ENCODE assay signal across 34 cellular contexts in genomic region chr1:14687147-14687546, GRCh38.
"Had no signal": no experiment of that assay in that cellular context is flagged by ENCODE, and none has a peak within 500 bp of the region (broad histone marks: within the 10 kb centered on the region; RNA-seq: fewer than 3 reads in every experiment).

No MANE protein-coding gene starts in this region.

- H3K4me1 Mint-ChIP-seq: activated B cell treated with CpG ODN at 0.5 μM for 24 hours; activated CD4-positive, alpha-beta memory T cell treated with anti-CD3 and anti-CD28 coated beads, Interleukin-2, amount 10 ng/mL, durations not matched to agents 7 days and 5 days; activated CD4-positive, alpha-beta T cell treated with anti-CD3 and anti-CD28 coated beads, Interleukin-2, amount 10 ng/mL, durations not matched to agents 7 days and 5 days; activated CD8-positive, alpha-beta memory T cell treated with anti-CD3 and anti-CD28 coated beads, Interleukin-2, amount 10 ng/mL, durations not matched to agents 7 days and 5 days; activated naive CD8-positive, alpha-beta T cell treated with anti-CD3 and anti-CD28 coated beads, Interleukin-2, amount 10 ng/mL, durations not matched to agents 7 days and 5 days; activated naive CD8-positive, alpha-beta T cell treated with anti-CD3 and anti-CD28 coated beads, Interleukin-2, amount 50 U/mL, for 24 hours; central memory CD8-positive, alpha-beta T cell had no signal

- H3K4me1 ChIP-seq: ascending aorta had no signal

- H3K27me3 Mint-ChIP-seq: activated B cell treated with CpG ODN at 0.5 μM for 24 hours; activated CD4-positive, alpha-beta memory T cell treated with anti-CD3 and anti-CD28 coated beads, Interleukin-2, amount 10 ng/mL, durations not matched to agents 7 days and 5 days; activated CD4-positive, alpha-beta T cell treated with anti-CD3 and anti-CD28 coated beads, Interleukin-2, amount 10 ng/mL, durations not matched to agents 7 days and 5 days; activated CD8-positive, alpha-beta memory T cell treated with anti-CD3 and anti-CD28 coated beads, Interleukin-2, amount 10 ng/mL, durations not matched to agents 7 days and 5 days; activated naive CD8-positive, alpha-beta T cell; activated naive CD8-positive, alpha-beta T cell treated with anti-CD3 and anti-CD28 coated beads, Interleukin-2, amount 50 U/mL, for 24 hours had no signal

- DNase-seq: activated B cell treated with CpG ODN at 0.5 μM for 24 hours; activated CD4-positive, alpha-beta memory T cell treated with anti-CD3 and anti-CD28 coated beads, Interleukin-2, amount 10 ng/mL, durations not matched to agents 7 days and 5 days; activated CD4-positive, alpha-beta T cell treated with anti-CD3 and anti-CD28 coated beads for 48 hours; activated CD4-positive, alpha-beta T cell treated with anti-CD3 and anti-CD28 coated beads, Interleukin-2, amount 10 ng/mL, durations not matched to agents 7 days and 5 days; activated CD4-positive, alpha-beta T cell treated with anti-CD3 and anti-CD28 coated beads, Interleukin-2, amount 50 U/mL, for 48 hours; activated CD4-positive, CD25-positive, alpha-beta regulatory T cell treated with anti-CD3 and anti-CD28 coated beads, Interleukin-2, amount 50 U/mL, for 72 hours; activated CD8-positive, alpha-beta memory T cell treated with anti-CD3 and anti-CD28 coated beads for 24 hours; activated CD8-positive, alpha-beta memory T cell treated with anti-CD3 and anti-CD28 coated beads, Interleukin-2, amount 10 ng/mL, durations not matched to agents 7 days and 5 days; activated CD8-positive, alpha-beta memory T cell treated with anti-CD3 and anti-CD28 coated beads, Interleukin-2, amount 50 U/mL, for 48 hours; activated CD8-positive, alpha-beta T cell treated with anti-CD3 and anti-CD28 coated beads, Interleukin-2, amount 10 ng/mL, durations not matched to agents 7 days and 5 days; activated effector memory CD4-positive, alpha-beta T cell treated with Interleukin-2 at 50 U/mL for 16 hours; activated gamma-delta T cell; activated naive CD4-positive, alpha-beta T cell treated with anti-CD3 and anti-CD28 coated beads, Interleukin-2, amount 50 U/mL, for 16 hours; activated naive CD4-positive, alpha-beta T cell treated with Interleukin-2 at 50 U/mL for 16 hours; activated naive CD8-positive, alpha-beta T cell treated with anti-CD3 and anti-CD28 coated beads, Interleukin-2, amount 10 ng/mL, durations not matched to agents 7 days and 5 days; activated naive CD8-positive, alpha-beta T cell treated with anti-CD3 and anti-CD28 coated beads, Interleukin-2, amount 50 U/mL, for 24 hours; activated T-cell treated with anti-CD3 and anti-CD28 coated beads, Interleukin-2, amount 50 U/mL, for 24 hours; activated T-cell treated with anti-CD3 and anti-CD28 coated beads, Interleukin-2, amount 50 U/mL, for 48 hours; amygdala; anterior cingulate cortex; caudate nucleus; SW 1271; T-helper 1 cell; T-helper 2 cell; T-helper 9 cell had no signal

- H3K36me3 Mint-ChIP-seq: activated CD8-positive, alpha-beta memory T cell treated with anti-CD3 and anti-CD28 coated beads, Interleukin-2, amount 10 ng/mL, durations not matched to agents 7 days and 5 days; activated naive CD8-positive, alpha-beta T cell; activated naive CD8-positive, alpha-beta T cell treated with anti-CD3 and anti-CD28 coated beads, Interleukin-2, amount 10 ng/mL, durations not matched to agents 7 days and 5 days had no signal

- H3K9me3 ChIP-seq: ascending aorta had no signal

- H3K4me3 ChIP-seq: ascending aorta, cardiac muscle cell had no signal

- H3K27me3 ChIP-seq: ascending aorta, cardiac muscle cell had no signal

- ATAC-seq: activated CD8-positive, alpha-beta memory T cell treated with anti-CD3 and anti-CD28 coated beads, Interleukin-2, amount 10 ng/mL, durations not matched to agents 7 days and 5 days; activated CD8-positive, alpha-beta T cell treated with anti-CD3 and anti-CD28 coated beads, Interleukin-2, amount 10 ng/mL, durations not matched to agents 7 days and 5 days; activated naive CD8-positive, alpha-beta T cell treated with anti-CD3 and anti-CD28 coated beads, Interleukin-2, amount 50 U/mL, for 24 hours had no signal

- H3K27ac Mint-ChIP-seq: activated B cell treated with CpG ODN at 0.5 μM for 24 hours; activated CD4-positive, alpha-beta memory T cell treated with anti-CD3 and anti-CD28 coated beads, Interleukin-2, amount 10 ng/mL, durations not matched to agents 7 days and 5 days; activated CD4-positive, alpha-beta T cell treated with anti-CD3 and anti-CD28 coated beads, Interleukin-2, amount 10 ng/mL, durations not matched to agents 7 days and 5 days; activated CD8-positive, alpha-beta memory T cell treated with anti-CD3 and anti-CD28 coated beads, Interleukin-2, amount 10 ng/mL, durations not matched to agents 7 days and 5 days; activated CD8-positive, alpha-beta T cell treated with anti-CD3 and anti-CD28 coated beads, Interleukin-2, amount 10 ng/mL, durations not matched to agents 7 days and 5 days; activated naive CD8-positive, alpha-beta T cell; activated naive CD8-positive, alpha-beta T cell treated with anti-CD3 and anti-CD28 coated beads, Interleukin-2, amount 10 ng/mL, durations not matched to agents 7 days and 5 days; activated naive CD8-positive, alpha-beta T cell treated with anti-CD3 and anti-CD28 coated beads, Interleukin-2, amount 50 U/mL, for 24 hours; activated T-cell treated with anti-CD3 and anti-CD28 coated beads, Interleukin-2, amount 50 U/mL, for 24 hours; activated T-helper 2 cell treated with anti-CD3 and anti-CD28 coated beads, Interferon-gamma antibody, Interleukin-2, Interleukin-4, amounts not matched to agents 10 μg/mL and 5 μg/mL and 100 μg/mL, durations not matched to agents 14 hours and 24 hours and 36 hours; T-helper 1 cell treated with Interleukin-12 subunit alpha and Interleukin-12 subunit beta and Interleukin-4 antibody, amounts not matched to agents 30 μg/mL and 1 μg/mL, for 36 hours; T-helper 2 cell treated with Interferon-gamma antibody and Interleukin-4, amounts not matched to agents 5 μg/mL and 100 μg/mL, for 36 hours had no signal

- H3K27ac ChIP-seq: ascending aorta, cardiac muscle cell, VCaP had no signal

- H3K9me3 Mint-ChIP-seq: activated B cell treated with CpG ODN at 0.5 μM for 24 hours; activated naive CD8-positive, alpha-beta T cell treated with anti-CD3 and anti-CD28 coated beads, Interleukin-2, amount 50 U/mL, for 24 hours; T-helper 2 cell treated with Interferon-gamma antibody and Interleukin-4, amounts not matched to agents 5 μg/mL and 100 μg/mL, for 36 hours had no signal

- H3K4me3 Mint-ChIP-seq: activated B cell treated with CpG ODN at 0.5 μM for 24 hours; activated CD4-positive, alpha-beta memory T cell treated with anti-CD3 and anti-CD28 coated beads, Interleukin-2, amount 10 ng/mL, durations not matched to agents 7 days and 5 days; activated CD4-positive, alpha-beta T cell treated with anti-CD3 and anti-CD28 coated beads, Interleukin-2, amount 10 ng/mL, durations not matched to agents 7 days and 5 days; activated CD8-positive, alpha-beta memory T cell treated with anti-CD3 and anti-CD28 coated beads, Interleukin-2, amount 10 ng/mL, durations not matched to agents 7 days and 5 days; activated CD8-positive, alpha-beta T cell treated with anti-CD3 and anti-CD28 coated beads, Interleukin-2, amount 10 ng/mL, durations not matched to agents 7 days and 5 days; activated naive CD8-positive, alpha-beta T cell; activated naive CD8-positive, alpha-beta T cell treated with anti-CD3 and anti-CD28 coated beads, Interleukin-2, amount 10 ng/mL, durations not matched to agents 7 days and 5 days; activated naive CD8-positive, alpha-beta T cell treated with anti-CD3 and anti-CD28 coated beads, Interleukin-2, amount 50 U/mL, for 24 hours; activated T-cell treated with anti-CD3 and anti-CD28 coated beads, Interleukin-2, amount 50 U/mL, for 24 hours; brain; central memory CD8-positive, alpha-beta T cell; T-helper 1 cell treated with Interleukin-12 subunit alpha and Interleukin-12 subunit beta and Interleukin-4 antibody, amounts not matched to agents 30 μg/mL and 1 μg/mL, for 36 hours; T-helper 2 cell treated with Interferon-gamma antibody and Interleukin-4, amounts not matched to agents 5 μg/mL and 100 μg/mL, for 36 hours had no signal

- H3K36me3 ChIP-seq: ascending aorta, cardiac muscle cell had no signal
